In genomic region chr9:107919263-107919662, GRCh38 we compare ENCODE assay signal across 26 cellular contexts.
"Had no signal": no experiment of that assay in that cellular context is flagged by ENCODE, and none has a peak within 500 bp of the region (broad histone marks: within the 10 kb centered on the region; RNA-seq: fewer than 3 reads in every experiment).

No MANE protein-coding gene starts in this region.

- H3K4me1 Mint-ChIP-seq: activated CD4-positive, alpha-beta T cell treated with anti-CD3 and anti-CD28 coated beads, Interleukin-2, amount 10 ng/mL, durations not matched to agents 7 days and 5 days; immature natural killer cell; nephron progenitor cell; stimulated activated memory B cell treated with anti-CD40 and anti-IgM and Interleukin-4, amounts not matched to agents 10 μg/mL and 1 μg/mL and 100 μg/mL, for 72 hours; T-cell had no signal

- H3K4me3 ChIP-seq: ascending aorta, mucosa of descending colon, pancreas, sigmoid colon, smooth muscle cell, upper lobe of left lung had no signal

- H3K36me3 ChIP-seq: ascending aorta, brain microvascular endothelial cell, pancreas, sigmoid colon, upper lobe of left lung had no signal

- H3K27ac ChIP-seq: ascending aorta, brain microvascular endothelial cell, epithelial cell of prostate, pancreas, sigmoid colon, upper lobe of left lung, VCaP had no signal

- H3K36me3 Mint-ChIP-seq: immature natural killer cell; stimulated activated memory B cell treated with anti-CD40 and anti-IgM and Interleukin-4, amounts not matched to agents 10 μg/mL and 1 μg/mL and 100 μg/mL, for 72 hours; T-cell had no signal

- H3K27me3 ChIP-seq: ascending aorta, brain microvascular endothelial cell, pancreas, sigmoid colon, upper lobe of left lung had no signal

- H3K9me3 Mint-ChIP-seq: activated CD4-positive, alpha-beta T cell treated with anti-CD3 and anti-CD28 coated beads, Interleukin-2, amount 10 ng/mL, durations not matched to agents 7 days and 5 days; T-helper 2 cell treated with Interferon-gamma antibody and Interleukin-4, amounts not matched to agents 5 μg/mL and 100 μg/mL, for 36 hours had no signal

- H3K27ac Mint-ChIP-seq: activated CD4-positive, alpha-beta T cell treated with anti-CD3 and anti-CD28 coated beads, Interleukin-2, amount 10 ng/mL, durations not matched to agents 7 days and 5 days; activated CD8-positive, alpha-beta T cell treated with anti-CD3 and anti-CD28 coated beads for 36 hours; activated naive CD4-positive, alpha-beta T cell treated with anti-CD3 and anti-CD28 coated beads, Interleukin-2, amount 50 U/mL, for 72 hours; immature natural killer cell; nephron progenitor cell; stimulated activated memory B cell treated with anti-CD40 and anti-IgM and Interleukin-4, amounts not matched to agents 10 μg/mL and 1 μg/mL and 100 μg/mL, for 72 hours; T-cell; T-helper 2 cell treated with Interferon-gamma antibody and Interleukin-4, amounts not matched to agents 5 μg/mL and 100 μg/mL, for 36 hours had no signal

- DNase-seq: activated CD4-positive, alpha-beta T cell treated with anti-CD3 and anti-CD28 coated beads, Interleukin-2, amount 10 ng/mL, durations not matched to agents 7 days and 5 days; activated CD4-positive, CD25-positive, alpha-beta regulatory T cell treated with anti-CD3 and anti-CD28 coated beads, Interleukin-2, amount 50 U/mL, for 72 hours; activated CD8-positive, alpha-beta T cell treated with anti-CD3 and anti-CD28 coated beads for 36 hours; activated T-cell treated with anti-CD3 and anti-CD28 coated beads, Interleukin-2, amount 50 U/mL, for 1 hour; brain microvascular endothelial cell; cerebellar nuclear complex; cortex of kidney; foreskin fibroblast; immature natural killer cell; kidney glomerular epithelial cell; mesenchymal stem cell; nephron progenitor cell; pancreas; sigmoid colon; SK-N-SH; stimulated activated CD4-positive, alpha-beta T cell treated with anti-CD3 and anti-CD28 coated beads, Interleukin-15, amount 100 ng/mL, for 24 hours; T-cell had no signal

- H3K4me1 ChIP-seq: ascending aorta, pancreas, upper lobe of left lung had no signal

- H3K9me3 ChIP-seq: ascending aorta, pancreas, sigmoid colon, SK-N-SH, upper lobe of left lung had no signal

- H3K4me3 Mint-ChIP-seq: activated CD4-positive, alpha-beta T cell treated with anti-CD3 and anti-CD28 coated beads, Interleukin-2, amount 10 ng/mL, durations not matched to agents 7 days and 5 days; activated CD8-positive, alpha-beta T cell treated with anti-CD3 and anti-CD28 coated beads for 36 hours; immature natural killer cell; nephron progenitor cell; stimulated activated memory B cell treated with anti-CD40 and anti-IgM and Interleukin-4, amounts not matched to agents 10 μg/mL and 1 μg/mL and 100 μg/mL, for 72 hours; T-cell; T-helper 2 cell treated with Interferon-gamma antibody and Interleukin-4, amounts not matched to agents 5 μg/mL and 100 μg/mL, for 36 hours had no signal

- H3K27me3 Mint-ChIP-seq: activated CD4-positive, alpha-beta T cell treated with anti-CD3 and anti-CD28 coated beads, Interleukin-2, amount 10 ng/mL, durations not matched to agents 7 days and 5 days; activated CD8-positive, alpha-beta T cell treated with anti-CD3 and anti-CD28 coated beads for 36 hours; stimulated activated memory B cell treated with anti-CD40 and anti-IgM and Interleukin-4, amounts not matched to agents 10 μg/mL and 1 μg/mL and 100 μg/mL, for 72 hours; T-cell had no signal

- ATAC-seq: activated CD8-positive, alpha-beta T cell treated with anti-CD3 and anti-CD28 coated beads for 36 hours; activated naive CD4-positive, alpha-beta T cell treated with anti-CD3 and anti-CD28 coated beads, Interleukin-2, amount 50 U/mL, for 72 hours; stimulated activated memory B cell treated with anti-CD40 and anti-IgM and Interleukin-4, amounts not matched to agents 10 μg/mL and 1 μg/mL and 100 μg/mL, for 72 hours; T-cell had no signal
